In the genomic region with DNA sequence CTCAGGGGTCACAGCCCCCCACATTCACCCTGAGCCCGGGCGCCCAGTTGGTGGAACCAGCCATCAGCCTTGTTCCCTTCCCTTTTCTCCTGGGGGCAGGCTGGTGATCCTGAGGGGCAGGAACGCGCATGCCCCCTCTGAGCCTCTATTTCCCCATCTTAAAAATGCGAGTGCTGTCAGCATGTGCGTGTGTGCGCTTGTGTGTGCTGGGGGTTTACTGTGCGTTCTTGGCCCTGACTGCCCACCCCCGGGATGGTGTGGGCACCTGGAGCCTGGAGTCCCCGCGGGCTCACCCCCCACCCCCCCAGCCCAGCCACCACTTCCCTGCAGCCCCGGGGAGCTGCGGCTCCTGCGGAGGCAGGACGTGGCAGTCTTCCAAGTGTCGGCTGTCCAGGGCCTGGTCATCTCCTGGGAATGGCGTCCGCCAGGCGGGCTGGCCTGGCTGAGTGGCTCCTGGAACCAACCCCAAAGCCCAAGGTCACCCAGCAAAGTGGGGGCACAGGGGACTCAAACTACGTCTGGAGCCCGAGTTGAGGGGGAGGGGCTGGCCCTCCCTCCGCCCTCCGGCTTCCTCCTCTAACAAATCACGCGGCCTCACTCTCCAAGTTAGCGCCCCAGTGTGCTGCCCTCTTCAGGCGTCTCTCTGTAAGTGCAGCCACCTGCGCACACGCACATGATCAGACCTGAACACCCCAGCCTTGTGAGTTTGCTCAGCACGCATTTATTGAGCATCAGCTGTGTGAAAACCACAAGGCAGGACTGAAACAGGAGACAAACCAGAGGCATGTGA, we compare ENCODE assay signal across 9 cellular contexts. TPM values are rescaled to one million over a fixed set of nuclear protein-coding genes. Genes with fewer than 3 reads are reported as not detected.
DNase-seq lines count a peak whose midpoint lies in the region; ATAC-seq and TF ChIP-seq lines count a peak whose summit lies in the region.
"Not testable (repeated sequence)": the region's sequence is repeated elsewhere in the genome, so short reads cannot be mapped to it uniquely, and the experiment has no call there.
"Had no signal": no experiment of that assay in that cellular context is flagged by ENCODE, and none has a peak within 500 bp of the region (broad histone marks: within the 10 kb centered on the region; RNA-seq: fewer than 3 reads in every experiment).

No MANE protein-coding gene starts in this region.

- ATAC-seq in CD4-positive, alpha-beta T cell (ENCODE audit: poor library complexity): peak; percentile 99
- ATAC-seq in GM19043 (IDR thresholded peaks at IDR 0.05; ENCODE audit: low read depth, unreplicated experiment) (peak; percentile 41), HG02678 (IDR thresholded peaks at IDR 0.05; ENCODE audit: unreplicated experiment) (peak; percentile 62), HG03571 (IDR thresholded peaks at IDR 0.05; ENCODE audit: unreplicated experiment) (peak; percentile 41), lower lobe of right lung (peak; percentile 92 to 95)
- ATAC-seq in stimulated activated memory B cell treated with anti-CD40 and anti-IgM and Interleukin-4, amounts not matched to agents 10 μg/mL and 1 μg/mL and 100 μg/mL, for 72 hours: peak; percentile 85

- not testable (repeated sequence) for H3K4me3 Mint-ChIP-seq in CD4-positive, alpha-beta T cell; stimulated activated memory B cell treated with anti-CD40 and anti-IgM and Interleukin-4, amounts not matched to agents 10 μg/mL and 1 μg/mL and 100 μg/mL, for 72 hours

- intact Hi-C loops in CD4-positive, alpha-beta T cell (cut with DNase I, micrococcal nuclease); esophagus muscularis mucosa (cut with DNase I); lower lobe of right lung (cut with DNase I): not testable (repeated sequence)

- not testable (repeated sequence) for TF ChIP-seq EP300 in esophagus muscularis mucosa (IDR thresholded peaks at IDR 0.05)

- not testable (repeated sequence) for DNase-seq in CD4-positive, alpha-beta T cell; esophagus muscularis mucosa (ENCODE audit: extremely low spot score)
- DNase-seq in activated T-cell treated with anti-CD3 and anti-CD28 coated beads, Interleukin-2, amount 50 U/mL, for 1 hour: peak; percentile 16
- peak; percentile 35 for DNase-seq in lower lobe of right lung

- not testable (repeated sequence) for TF ChIP-seq POLR2A in esophagus muscularis mucosa (IDR thresholded peaks at IDR 0.05; ENCODE audit: low read depth)

- not testable (repeated sequence) for H3K4me1 ChIP-seq in esophagus muscularis mucosa, lower lobe of right lung

- POLR2A ChIA-PET in CD4-positive, alpha-beta T cell (lab: Charles Lee): not testable (repeated sequence)

- CTCF ChIA-PET in CD4-positive, alpha-beta T cell (lab: Charles Lee): not testable (repeated sequence)

- not testable (repeated sequence) for H3K27me3 Mint-ChIP-seq in CD4-positive, alpha-beta T cell; stimulated activated memory B cell treated with anti-CD40 and anti-IgM and Interleukin-4, amounts not matched to agents 10 μg/mL and 1 μg/mL and 100 μg/mL, for 72 hours

- not testable (repeated sequence) for TF ChIP-seq CTCF in CD4-positive, alpha-beta T cell (IDR thresholded peaks at IDR 0.05); esophagus muscularis mucosa (IDR thresholded peaks at IDR 0.05); lower lobe of right lung (IDR thresholded peaks at IDR 0.05)

- H3K9me3 Mint-ChIP-seq in CD4-positive, alpha-beta T cell; stimulated activated memory B cell treated with anti-CD40 and anti-IgM and Interleukin-4, amounts not matched to agents 10 μg/mL and 1 μg/mL and 100 μg/mL, for 72 hours: not testable (repeated sequence)

- H3K36me3 Mint-ChIP-seq in CD4-positive, alpha-beta T cell (ENCODE audit: low read depth); stimulated activated memory B cell treated with anti-CD40 and anti-IgM and Interleukin-4, amounts not matched to agents 10 μg/mL and 1 μg/mL and 100 μg/mL, for 72 hours: not testable (repeated sequence)

- H3K27me3 ChIP-seq in CD4-positive, alpha-beta T cell (ENCODE audit: control insufficient read depth, insufficient read depth, low read length); esophagus muscularis mucosa; lower lobe of right lung (ENCODE audit: low read depth): not testable (repeated sequence)

- WGBS in esophagus muscularis mucosa: no CpG with 5 or more reads among the region's 30 CpGs

- not testable (repeated sequence) for H3K36me3 ChIP-seq in esophagus muscularis mucosa, lower lobe of right lung

- peak overlapping the region in 2 of 4 donors; percentile 38 to 41 for H3K4me3 ChIP-seq in esophagus muscularis mucosa
- H3K4me3 ChIP-seq in lower lobe of right lung: peak overlapping the region; percentile 35

- not testable (repeated sequence) for H3K27ac Mint-ChIP-seq in CD4-positive, alpha-beta T cell; stimulated activated memory B cell treated with anti-CD40 and anti-IgM and Interleukin-4, amounts not matched to agents 10 μg/mL and 1 μg/mL and 100 μg/mL, for 72 hours

- H3K27ac ChIP-seq in CD4-positive, alpha-beta T cell (ENCODE audit: low read depth, low read length); lower lobe of right lung: not testable (repeated sequence)
- peak overlapping the region in 3 of 4 donors; percentile 59 to 78 (median 65) for H3K27ac ChIP-seq in esophagus muscularis mucosa (replicated peaks in 1 of 4)

- H3K9me3 ChIP-seq in CD4-positive, alpha-beta T cell (ENCODE audit: control insufficient read depth, low read length); esophagus muscularis mucosa; lower lobe of right lung: not testable (repeated sequence)

- H3K4me1 Mint-ChIP-seq in CD4-positive, alpha-beta T cell (ENCODE audit: low read depth); stimulated activated memory B cell treated with anti-CD40 and anti-IgM and Interleukin-4, amounts not matched to agents 10 μg/mL and 1 μg/mL and 100 μg/mL, for 72 hours: not testable (repeated sequence)

RNA-seq across cellular contexts. Expression of a gene that starts 14.2 kb away (rescaled TPM):
- 10 to 100 TPM; 23.7 to 26.2 TPM for total RNA-seq in CD4-positive, alpha-beta T cell
- 1 to 10 TPM in 3 of 4 donors, not detected in 1; 1.5 to 2.1 (median 1.7) TPM for total RNA-seq in esophagus muscularis mucosa
- 10.8 TPM for total RNA-seq in lower lobe of right lung
- total RNA-seq: chondrocyte had no signal

Comparison
In these comparisons a context has a peak if more than half of its experiments do, and no peak if none do; other contexts are left out.
1. ATAC-seq: peak in every context shown above with its lines; median percentile 99 in CD4-positive, alpha-beta T cell; 94 in lower lobe of right lung; 85 in stimulated activated memory B cell treated with anti-CD40 and anti-IgM and Interleukin-4, amounts not matched to agents 10 μg/mL and 1 μg/mL and 100 μg/mL, for 72 hours; 62 in HG02678; 41 in GM19043; 41 in HG03571.